ENCODE assay signal across 19 cellular contexts in the genomic region with DNA sequence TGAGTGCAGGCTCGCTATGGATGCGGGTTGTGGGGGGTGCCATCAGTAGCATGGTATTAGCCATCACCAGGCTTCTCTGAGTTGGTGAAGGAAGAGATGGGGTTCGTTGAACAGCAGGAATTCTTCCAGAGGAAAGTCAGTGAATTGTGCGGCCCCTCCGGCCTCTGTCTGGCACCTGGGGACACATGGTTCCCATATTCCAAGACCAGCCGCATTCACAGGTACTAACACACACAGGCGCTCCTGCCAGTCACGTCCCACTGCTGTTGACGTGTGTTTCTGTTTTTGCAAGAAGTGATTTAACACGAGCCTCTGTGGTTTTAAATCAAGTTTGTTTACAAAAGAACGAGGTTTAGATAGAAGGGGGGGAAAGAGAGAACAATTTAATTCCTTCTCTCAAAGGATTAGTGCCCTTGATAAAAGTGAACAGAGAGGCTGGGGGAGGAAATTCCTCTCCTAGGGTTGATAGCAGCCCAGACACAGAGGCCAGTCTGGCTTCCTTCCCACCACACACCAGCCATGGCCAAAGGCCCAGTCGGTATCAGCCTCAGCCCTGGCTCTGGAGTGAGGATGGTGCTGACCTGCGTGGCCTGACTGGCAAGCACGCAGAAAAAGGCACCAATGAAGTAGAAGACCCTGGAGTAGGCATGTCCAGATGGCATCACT.
DNase-seq lines count a peak whose midpoint lies in the region; ATAC-seq and TF ChIP-seq lines count a peak whose summit lies in the region.
"Had no signal": no experiment of that assay in that cellular context is flagged by ENCODE, and none has a peak within 500 bp of the region (broad histone marks: within the 10 kb centered on the region; RNA-seq: fewer than 3 reads in every experiment).

No MANE protein-coding gene starts in this region.

- H3K4me1 Mint-ChIP-seq in mesothelial cell of epicardium: peaks cover 22% of the 10 kb centered on the region
- H3K4me1 Mint-ChIP-seq in neural progenitor cell: no peaks in the 10 kb centered on the region
- H3K4me1 Mint-ChIP-seq: activated CD4-positive, alpha-beta memory T cell treated with anti-CD3 and anti-CD28 coated beads, Interleukin-2, amount 10 ng/mL, durations not matched to agents 7 days and 5 days; central memory CD8-positive, alpha-beta T cell had no signal

- H2AFZ ChIP-seq in IMR-90 (replicated peaks; ENCODE audit: low read length, poor library complexity) (peak overlapping the region; percentile 54), neural progenitor cell (replicated peaks) (no peak overlapping the region)
- H2AFZ ChIP-seq: parathyroid adenoma had no signal

- no CpG with 5 or more reads among the region's 14 CpGs for WGBS in IMR-90 (ENCODE audit: extremely low coverage in 2 of 2, insufficient read length in 1 of 2), 2 experiments
- 41 to 50% (median 44%) methylated on average over 14 of the region's 14 CpGs for WGBS in heart left ventricle, 4 donors
- 48 to 61% methylated on average over 14 of the region's 14 CpGs for WGBS in testis, 2 donors

- H2AK5ac ChIP-seq in IMR-90 (ENCODE audit: low read depth, low read length): peak overlapping the region; percentile 86; the same call in 1 of the 2 replicates

- in situ Hi-C loops in IMR-90 (cut with MboI; ENCODE audit: low sequenced_read_pairs): no loop called here

- H2AK9ac ChIP-seq in IMR-90 (replicated peaks; ENCODE audit: low read depth, low read length, poor library complexity): peak overlapping the region; percentile 19

- H3K27ac ChIP-seq in IMR-90 (ENCODE audit: insufficient read depth, low read length) (no peak overlapping the region), heart left ventricle (peak overlapping the region in 8 of 12 donors; percentile 17 to 63 (median 54)), testis (no peak overlapping the region), neural progenitor cell (no peak overlapping the region)
- H3K27ac ChIP-seq: parathyroid adenoma, VCaP had no signal

- H3K79me1 ChIP-seq in IMR-90 (ENCODE audit: low read depth in 1 of 2, low read length in 2 of 2): no peaks in the 10 kb centered on the region

- peak overlapping the region; percentile 63; the same call in 1 of the 2 replicates for H3K18ac ChIP-seq in IMR-90 (ENCODE audit: low read depth, low read length)

- H2BK120ac ChIP-seq in IMR-90 (ENCODE audit: low read depth, low read length): peak overlapping the region; percentile 73

- DNase-seq in IMR-90 (no peak), heart left ventricle (peak; percentile 56 to 80 (median 61)), mesothelial cell of epicardium (ENCODE audit: low spot score in 2 of 2, unreplicated experiment in 2 of 2) (no peak), testis (peak; percentile 79), ureter (ENCODE audit: low spot score) (no peak), neural progenitor cell (ENCODE audit: low spot score) (no peak), NCI-H748 (lab: John Stamatoyannopoulos, UW; ENCODE audit: unreplicated experiment) (no peak), HuH-7 (ENCODE audit: low spot score) (no peak)
- DNase-seq: activated CD4-positive, alpha-beta memory T cell treated with anti-CD3 and anti-CD28 coated beads, Interleukin-2, amount 10 ng/mL, durations not matched to agents 7 days and 5 days; AML-193; Calu3; GDM1; H7; Karpas-422; NCI-H1105 treated with DMSO at 0.1 percent for 48 hours; stimulated activated naive CD8-positive, alpha-beta T cell treated with anti-CD3 and anti-CD28 coated beads, Interleukin-15, Interleukin-2, amounts not matched to agents 100 U/mL and 50 U/mL, for 24 hours had no signal

- no peaks in the 10 kb centered on the region for H3K27me3 Mint-ChIP-seq in mesothelial cell of epicardium (ENCODE audit: low read depth)
- peaks cover 4% of the 10 kb centered on the region for H3K27me3 Mint-ChIP-seq in neural progenitor cell (ENCODE audit: insufficient read depth, low read depth)
- H3K27me3 Mint-ChIP-seq: activated CD4-positive, alpha-beta memory T cell treated with anti-CD3 and anti-CD28 coated beads, Interleukin-2, amount 10 ng/mL, durations not matched to agents 7 days and 5 days; central memory CD8-positive, alpha-beta T cell had no signal

- ATAC-seq in IMR-90 (ENCODE audit: low read depth): peak; percentile 53
- ATAC-seq in heart left ventricle: peak; percentile 93 to 97 (median 95)
- ATAC-seq: stimulated activated naive CD8-positive, alpha-beta T cell treated with anti-CD3 and anti-CD28 coated beads, Interleukin-15, Interleukin-2, amounts not matched to agents 100 U/mL and 50 U/mL, for 24 hours had no signal

- no peak for TF ChIP-seq RAD21 in IMR-90 (IDR thresholded peaks at IDR 0.05; ENCODE audit: low read length)

- H3K9me3 Mint-ChIP-seq in mesothelial cell of epicardium (peaks cover 11% of the 10 kb centered on the region), neural progenitor cell (no peaks in the 10 kb centered on the region)
- H3K9me3 Mint-ChIP-seq: activated CD4-positive, alpha-beta memory T cell treated with anti-CD3 and anti-CD28 coated beads, Interleukin-2, amount 10 ng/mL, durations not matched to agents 7 days and 5 days; central memory CD8-positive, alpha-beta T cell had no signal

- H3K23ac ChIP-seq in IMR-90 (ENCODE audit: low read depth, low read length): 0 out of 2 replicates have a peak overlapping the region, but pooled peaks have one; percentile 9

- peak overlapping the region; percentile 35 for H2BK5ac ChIP-seq in IMR-90 (ENCODE audit: low read depth, low read length, poor library complexity, severe bottlenecking)

- H3K4me1 ChIP-seq in IMR-90 (ENCODE audit: control insufficient read depth, insufficient read depth, low read length): peaks cover 11% of the 10 kb centered on the region
- H3K4me1 ChIP-seq in heart left ventricle: peaks cover 0 to 24% (median 4%) of the 10 kb centered on the region in 12 donors
- peaks cover 11% of the 10 kb centered on the region for H3K4me1 ChIP-seq in testis
- no peaks in the 10 kb centered on the region for H3K4me1 ChIP-seq in neural progenitor cell
- H3K4me1 ChIP-seq: parathyroid adenoma had no signal

- H3K9me3 ChIP-seq in IMR-90 (ENCODE audit: control insufficient read depth, insufficient read depth, low read length): no peaks in the 10 kb centered on the region
- H3K9me3 ChIP-seq in heart left ventricle: no peaks in the 10 kb centered on the region
- H3K9me3 ChIP-seq in testis: no peaks in the 10 kb centered on the region
- H3K9me3 ChIP-seq in neural progenitor cell (ENCODE audit: low read depth): no peaks in the 10 kb centered on the region

- BruUV-seq in IMR-90 (replicated peaks; lab: Mats Ljungman, UMichigan): no TSS peak

- H3K9ac ChIP-seq in IMR-90 (ENCODE audit: low read depth, low read length) (no peak overlapping the region), neural progenitor cell (no peak overlapping the region)
- H3K9ac ChIP-seq: parathyroid adenoma had no signal

- peak overlapping the region; percentile 76; the same call in 2 of the 3 replicates for H2BK15ac ChIP-seq in IMR-90 (ENCODE audit: low read depth, low read length)

- H3K36me3 Mint-ChIP-seq in mesothelial cell of epicardium (no peaks in the 10 kb centered on the region), neural progenitor cell (no peaks in the 10 kb centered on the region)

- peak overlapping the region; percentile 47; the same call in 1 of the 2 replicates for H4K5ac ChIP-seq in IMR-90 (ENCODE audit: low read depth, low read length)

- peak overlapping the region; percentile 72 for H3K4ac ChIP-seq in IMR-90 (ENCODE audit: low read depth, low read length)

- intact Hi-C loops in IMR-90 (cut with micrococcal nuclease) (no loop called here), heart left ventricle (cut with DNase I) (no loop called here), testis (cut with DNase I; ENCODE audit: low total_unique reads) (no loop called here)

- H3K56ac ChIP-seq in IMR-90 (ENCODE audit: extremely low read depth, insufficient read depth, low read length): no peak overlapping the region

- H4K8ac ChIP-seq in IMR-90 (ENCODE audit: low read depth in 2 of 2, low read length in 2 of 2): peak overlapping the region; percentile 54 to 65; a peak in 2 of 4 replicates

- H3K36me3 ChIP-seq in IMR-90 (ENCODE audit: control insufficient read depth, insufficient read depth, low read length) (no peaks in the 10 kb centered on the region), heart left ventricle (no peaks in the 10 kb centered on the region), testis (ENCODE audit: low read depth, missing control alignments) (no peaks in the 10 kb centered on the region), neural progenitor cell (no peaks in the 10 kb centered on the region)

- no peaks in the 10 kb centered on the region for H3K79me2 ChIP-seq in neural progenitor cell (ENCODE audit: low read depth)
- H3K79me2 ChIP-seq: parathyroid adenoma had no signal

- TF ChIP-seq POLR2A in IMR-90 (IDR thresholded peaks at IDR 0.05; ENCODE audit: low read depth, low read length) (no peak), heart left ventricle (IDR thresholded peaks at IDR 0.05) (no peak), testis (IDR thresholded peaks at IDR 0.05) (no peak)

- H4K91ac ChIP-seq in IMR-90 (ENCODE audit: insufficient read depth, low read depth, low read length): peak overlapping the region; percentile 73

- H3K27ac Mint-ChIP-seq in mesothelial cell of epicardium: peak overlapping the region; percentile 84
- no peak overlapping the region for H3K27ac Mint-ChIP-seq in neural progenitor cell
- H3K27ac Mint-ChIP-seq: activated CD4-positive, alpha-beta memory T cell treated with anti-CD3 and anti-CD28 coated beads, Interleukin-2, amount 10 ng/mL, durations not matched to agents 7 days and 5 days had no signal

- no peaks in the 10 kb centered on the region for H3F3A ChIP-seq in neural progenitor cell (ENCODE audit: low read depth)

- dilution Hi-C loops in IMR-90 (cut with HindIII; ENCODE audit: low sequenced_read_pairs, unreplicated experiment): no loop called here

- POLR2A ChIA-PET in IMR-90 (lab: Charles Lee; ENCODE audit: unreplicated experiment): no interaction called here

- TF ChIP-seq CTCF in IMR-90 (conservative IDR thresholded peaks at IDR 0.05; ENCODE audit: low read depth, low read length): no peak
- no peak for TF ChIP-seq CTCF in heart left ventricle (IDR thresholded peaks at IDR 0.05)
- TF ChIP-seq CTCF in mesothelial cell of epicardium (IDR thresholded peaks at IDR 0.05; ENCODE audit: unreplicated experiment): no peak
- TF ChIP-seq CTCF in testis (IDR thresholded peaks at IDR 0.05): no peak
- TF ChIP-seq CTCF in neural progenitor cell (IDR thresholded peaks at IDR 0.05): no peak

- peak overlapping the region; percentile 72 for H2BK20ac ChIP-seq in IMR-90 (ENCODE audit: low read depth, low read length)

- H3K9me1 ChIP-seq in IMR-90 (ENCODE audit: insufficient read depth, low read length): peaks cover 14% of the 10 kb centered on the region

- H3K27me3 ChIP-seq in IMR-90 (ENCODE audit: control insufficient read depth, insufficient read depth, low read length): no peaks in the 10 kb centered on the region
- no peaks in the 10 kb centered on the region for H3K27me3 ChIP-seq in heart left ventricle
- H3K27me3 ChIP-seq in testis: no peaks in the 10 kb centered on the region
- H3K27me3 ChIP-seq in neural progenitor cell: no peaks in the 10 kb centered on the region

- peak overlapping the region; percentile 61; the same call in 1 of the 2 replicates for H3K14ac ChIP-seq in IMR-90 (replicated peaks; ENCODE audit: low read depth, low read length)

- H3K4me3 ChIP-seq in IMR-90 (ENCODE audit: insufficient read depth, low read depth, low read length): no peak overlapping the region
- H3K4me3 ChIP-seq in heart left ventricle: no peak overlapping the region
- no peak overlapping the region for H3K4me3 ChIP-seq in testis
- H3K4me3 ChIP-seq in neural progenitor cell: no peak overlapping the region

- H3K4me3 Mint-ChIP-seq in mesothelial cell of epicardium (no peak overlapping the region), neural progenitor cell (no peak overlapping the region)
- H3K4me3 Mint-ChIP-seq: activated CD4-positive, alpha-beta memory T cell treated with anti-CD3 and anti-CD28 coated beads, Interleukin-2, amount 10 ng/mL, durations not matched to agents 7 days and 5 days; central memory CD8-positive, alpha-beta T cell had no signal

- H3K4me2 ChIP-seq in IMR-90 (ENCODE audit: low read depth, low read length): 0 out of 2 replicates have a peak overlapping the region, but pooled peaks have one; percentile 1
- H3K4me2 ChIP-seq in neural progenitor cell: no peak overlapping the region

- H4K20me1 ChIP-seq in IMR-90 (ENCODE audit: insufficient read depth, low read length) (no peaks in the 10 kb centered on the region), neural progenitor cell (ENCODE audit: low read depth) (no peaks in the 10 kb centered on the region)

- CTCF ChIA-PET in IMR-90 (lab: Yijun Ruan, JAX): interaction anchor here (0.6 kb wide), 1 partner anchor 15 kb away, joined by 3 read pairs; no protein-coding TSS in a partner anchor

Comparison
In these comparisons a context has a peak if more than half of its experiments do, and no peak if none do; other contexts are left out.
1. DNase-seq: peak in heart left ventricle (5 of 5) and testis (single experiment); none in IMR-90 (single experiment), mesothelial cell of epicardium (0 of 2), ureter (single experiment), neural progenitor cell (single experiment), NCI-H748 (single experiment) and HuH-7 (single experiment).
2. H3K27ac ChIP-seq: peak in heart left ventricle (8 of 12); none in IMR-90 (single experiment), testis (0 of 2) and neural progenitor cell (single experiment).